Comparison of ENCODE assay signal across 31 cellular contexts in genomic region chr2:127763776-127764175, GRCh38. TPM values are rescaled to one million over a fixed set of nuclear protein-coding genes. Genes with fewer than 3 reads are reported as not detected.
A peak's percentile ranks its signal among the peaks of the same experiment; 100 is the strongest.
DNase-seq lines count a peak whose midpoint lies in the region; ATAC-seq and TF ChIP-seq lines count a peak whose summit lies in the region.
"Had no signal": no experiment of that assay in that cellular context is flagged by ENCODE, and none has a peak within 500 bp of the region (broad histone marks: within the 10 kb centered on the region; RNA-seq: fewer than 3 reads in every experiment).

No MANE protein-coding gene starts in this region.

- peak; percentile 65 for ATAC-seq in activated naive CD8-positive, alpha-beta T cell treated with anti-CD3 and anti-CD28 coated beads, Interleukin-2, amount 50 U/mL, for 24 hours
- ATAC-seq: A549; activated CD8-positive, alpha-beta T cell treated with anti-CD3 and anti-CD28 coated beads, Interleukin-2, amount 10 ng/mL, durations not matched to agents 7 days and 5 days; left ventricle myocardium superior; naive thymus-derived CD8-positive, alpha-beta T cell had no signal

- H2AFZ ChIP-seq in smooth muscle cell (ENCODE audit: low read depth) = no peak overlapping the region

- H3K36me3 ChIP-seq in adipocyte (ENCODE audit: control insufficient read depth, insufficient read depth, low read length, severe bottlenecking) (peaks cover 80% of the 10 kb centered on the region), smooth muscle cell (ENCODE audit: low read depth) (peaks cover 6% of the 10 kb centered on the region)

- H3K9ac ChIP-seq in adipocyte (ENCODE audit: low read length) = no peak overlapping the region
- H3K9ac ChIP-seq in smooth muscle cell (ENCODE audit: low read depth) = no peak overlapping the region
- H3K9ac ChIP-seq: KMS-11 had no signal

- H3K36me3 Mint-ChIP-seq in activated naive CD8-positive, alpha-beta T cell treated with anti-CD3 and anti-CD28 coated beads, Interleukin-2, amount 50 U/mL, for 24 hours (ENCODE audit: low read depth) = peaks cover 63% of the 10 kb centered on the region
- peaks cover 25% of the 10 kb centered on the region for H3K36me3 Mint-ChIP-seq in activated naive CD8-positive, alpha-beta T cell treated with anti-CD3 and anti-CD28 coated beads for 36 hours

- H3K4me1 ChIP-seq in adipocyte (ENCODE audit: control insufficient read depth, insufficient read depth, low read length) = peaks cover 14% of the 10 kb centered on the region
- H3K4me1 ChIP-seq in smooth muscle cell (ENCODE audit: low read depth) = no peaks in the 10 kb centered on the region
- H3K4me1 ChIP-seq: esophagus muscularis mucosa, transverse colon had no signal

- no peaks in the 10 kb centered on the region for H3K27me3 Mint-ChIP-seq in activated naive CD8-positive, alpha-beta T cell treated with anti-CD3 and anti-CD28 coated beads, Interleukin-2, amount 50 U/mL, for 24 hours
- H3K27me3 Mint-ChIP-seq in activated naive CD8-positive, alpha-beta T cell treated with anti-CD3 and anti-CD28 coated beads for 36 hours = no peaks in the 10 kb centered on the region
- H3K27me3 Mint-ChIP-seq: naive thymus-derived CD8-positive, alpha-beta T cell had no signal

- peaks cover 21% of the 10 kb centered on the region for H3F3A ChIP-seq in smooth muscle cell (ENCODE audit: low read depth)

- no peak overlapping the region for H3K4me3 Mint-ChIP-seq in activated naive CD8-positive, alpha-beta T cell treated with anti-CD3 and anti-CD28 coated beads, Interleukin-2, amount 50 U/mL, for 24 hours
- H3K4me3 Mint-ChIP-seq in activated naive CD8-positive, alpha-beta T cell treated with anti-CD3 and anti-CD28 coated beads for 36 hours = no peak overlapping the region
- H3K4me3 Mint-ChIP-seq: activated CD8-positive, alpha-beta T cell treated with anti-CD3 and anti-CD28 coated beads, Interleukin-2, amount 10 ng/mL, durations not matched to agents 7 days and 5 days; mesothelial cell of epicardium; naive thymus-derived CD8-positive, alpha-beta T cell had no signal

- H3K4me3 ChIP-seq in adipocyte (ENCODE audit: low read length) (no peak overlapping the region), smooth muscle cell (no peak overlapping the region)
- H3K4me3 ChIP-seq: A549, esophagus muscularis mucosa, transverse colon had no signal

- no peak for DNase-seq in activated naive CD8-positive, alpha-beta T cell treated with anti-CD3 and anti-CD28 coated beads, Interleukin-2, amount 50 U/mL, for 24 hours
- no peak for DNase-seq in activated naive CD8-positive, alpha-beta T cell treated with anti-CD3 and anti-CD28 coated beads for 36 hours
- DNase-seq in adipocyte (ENCODE audit: low read depth) = peak; percentile 60
- peak; percentile 50 for DNase-seq in fibroblast of peridontal ligament (ENCODE audit: extremely low read depth)
- DNase-seq in smooth muscle cell (lab: John Stamatoyannopoulos, UW; ENCODE audit: unreplicated experiment) = no peak
- DNase-seq in MV-4-11 (lab: John Stamatoyannopoulos, UW) = no peak
- DNase-seq in amygdala (lab: John Stamatoyannopoulos, UW) = no peak
- no peak for DNase-seq in T-helper 2 cell
- DNase-seq: activated CD8-positive, alpha-beta T cell treated with anti-CD3 and anti-CD28 coated beads, Interleukin-2, amount 10 ng/mL, durations not matched to agents 7 days and 5 days; activated naive CD4-positive, alpha-beta T cell; activated T-cell treated with anti-CD3 and anti-CD28 coated beads for 4 hours; cortex of kidney; GF-D8; HCEC 1CT; islet precursor cell; left ventricle myocardium superior; naive thymus-derived CD8-positive, alpha-beta T cell; NCI-H1436; NCI-H2107; NCI-H446; NCI-H774; RPMI8226; small intestine; stimulated activated CD4-positive, alpha-beta T cell treated with anti-CD3 and anti-CD28 coated beads, Interleukin-1b, Interleukin-23, amount 100 ng/mL, for 48 hours; stimulated activated CD8-positive, alpha-beta memory T cell treated with anti-CD3 and anti-CD28 coated beads, Interleukin-4, amount 100 ng/mL, for 48 hours; T-helper 1 cell; transverse colon had no signal

- H3K27ac ChIP-seq in smooth muscle cell (ENCODE audit: low read depth) = peak overlapping the region; percentile 89
- H3K27ac ChIP-seq: A549, esophagus muscularis mucosa, KMS-11, transverse colon had no signal

- H3K27me3 ChIP-seq in adipocyte (replicated peaks; ENCODE audit: control insufficient read depth, insufficient read depth, low read length) = no peaks in the 10 kb centered on the region
- H3K27me3 ChIP-seq in smooth muscle cell (ENCODE audit: low read depth) = no peaks in the 10 kb centered on the region
- H3K27me3 ChIP-seq: esophagus muscularis mucosa, transverse colon had no signal

- H3K27ac Mint-ChIP-seq in activated naive CD8-positive, alpha-beta T cell treated with anti-CD3 and anti-CD28 coated beads, Interleukin-2, amount 50 U/mL, for 24 hours = no peak overlapping the region
- no peak overlapping the region for H3K27ac Mint-ChIP-seq in activated naive CD8-positive, alpha-beta T cell treated with anti-CD3 and anti-CD28 coated beads for 36 hours
- H3K27ac Mint-ChIP-seq: activated CD8-positive, alpha-beta T cell treated with anti-CD3 and anti-CD28 coated beads, Interleukin-2, amount 10 ng/mL, durations not matched to agents 7 days and 5 days; mesothelial cell of epicardium had no signal

- peaks cover 23% of the 10 kb centered on the region for H3K4me1 Mint-ChIP-seq in activated naive CD8-positive, alpha-beta T cell treated with anti-CD3 and anti-CD28 coated beads, Interleukin-2, amount 50 U/mL, for 24 hours
- peaks cover 19% of the 10 kb centered on the region for H3K4me1 Mint-ChIP-seq in activated naive CD8-positive, alpha-beta T cell treated with anti-CD3 and anti-CD28 coated beads for 36 hours
- H3K4me1 Mint-ChIP-seq: mesothelial cell of epicardium had no signal

- H4K20me1 ChIP-seq in smooth muscle cell (ENCODE audit: low read depth) = peaks cover 67% of the 10 kb centered on the region

- H3K9me3 ChIP-seq in adipocyte (ENCODE audit: control insufficient read depth, low read length) (no peaks in the 10 kb centered on the region), smooth muscle cell (replicated peaks; ENCODE audit: low read depth) (no peaks in the 10 kb centered on the region)
- H3K9me3 ChIP-seq: A549, esophagus muscularis mucosa, transverse colon had no signal

- no peak for TF ChIP-seq CTCF in smooth muscle cell (IDR thresholded peaks at IDR 0.05; ENCODE audit: borderline replicate concordance, insufficient read depth, poor library complexity, severe bottlenecking)

- H3K79me2 ChIP-seq in smooth muscle cell (ENCODE audit: low read depth) = peaks cover 9% of the 10 kb centered on the region

- H3K4me2 ChIP-seq in smooth muscle cell = peak overlapping the region; percentile 12
- H3K4me2 ChIP-seq: A549, KMS-11 had no signal

- no peaks in the 10 kb centered on the region for H3K9me3 Mint-ChIP-seq in activated naive CD8-positive, alpha-beta T cell treated with anti-CD3 and anti-CD28 coated beads, Interleukin-2, amount 50 U/mL, for 24 hours
- H3K9me3 Mint-ChIP-seq in activated naive CD8-positive, alpha-beta T cell treated with anti-CD3 and anti-CD28 coated beads for 36 hours = no peaks in the 10 kb centered on the region
- H3K9me3 Mint-ChIP-seq: mesothelial cell of epicardium; naive thymus-derived CD8-positive, alpha-beta T cell had no signal

RNA-seq across cellular contexts. Expression of gene WDR33, which starts 47.2 kb away (rescaled TPM):
- total RNA-seq in activated naive CD8-positive, alpha-beta T cell treated with anti-CD3 and anti-CD28 coated beads for 36 hours = 10 to 100 TPM; 76.5 to 82.5 TPM
- 30.4 and 39.0 TPM in 2 replicates for total RNA-seq in smooth muscle cell
- 43.3 and 43.7 TPM in 2 replicates for polyA plus RNA-seq in smooth muscle cell

Comparison
In these comparisons a context has a peak if more than half of its experiments do, and no peak if none do; other contexts are left out.
1. DNase-seq: peak in adipocyte (single experiment) and fibroblast of peridontal ligament (single experiment); none in activated naive CD8-positive, alpha-beta T cell treated with anti-CD3 and anti-CD28 coated beads, Interleukin-2, amount 50 U/mL, for 24 hours (single experiment), activated naive CD8-positive, alpha-beta T cell treated with anti-CD3 and anti-CD28 coated beads for 36 hours (single experiment), smooth muscle cell (single experiment), MV-4-11 (single experiment), amygdala (0 of 56) and T-helper 2 cell (0 of 5).